ENCODE assay signal across 8 cellular contexts in the genomic region with DNA sequence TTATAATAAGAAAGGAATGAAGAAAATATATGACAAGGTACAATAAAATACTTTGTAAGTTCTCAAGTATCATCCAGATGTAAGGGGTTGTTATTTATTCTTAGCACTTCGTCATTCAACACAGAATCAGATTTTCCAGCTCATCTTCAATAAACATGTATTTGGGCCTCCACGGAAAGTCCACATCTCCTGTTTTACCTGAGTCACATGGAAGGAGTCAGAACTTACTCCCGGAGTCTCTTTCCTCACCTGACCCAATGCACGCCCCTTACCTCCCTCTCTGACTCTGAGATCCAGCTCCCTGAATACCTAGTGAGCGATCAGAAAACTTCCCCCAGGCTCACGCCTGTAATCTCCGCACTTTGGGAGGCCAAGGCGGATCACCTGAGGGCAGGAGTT. TPM values are rescaled to one million over a fixed set of nuclear protein-coding genes. Genes with fewer than 3 reads are reported as not detected.
DNase-seq lines count a peak whose midpoint lies in the region; ATAC-seq, FAIRE-seq and TF ChIP-seq lines count a peak whose summit lies in the region.

No MANE protein-coding gene starts in this region.

- DNase-seq in heart left ventricle (peak in 1 of 5 donors; percentile 20), cardiac septum (ENCODE audit: low spot score) (no peak), K562 (ENCODE audit: extremely low read depth in 1 of 4, low spot score in 3 of 4) (no peak), NCI-H2227 treated with DMSO at 0.1 percent for 48 hours (lab: John Stamatoyannopoulos, UW) (no peak)

- H3K79me2 ChIP-seq in K562 (ENCODE audit: control insufficient read depth, insufficient read depth, low read length), result peaks cover 3% of the 10 kb centered on the region; the same call in 1 of the 3 replicates

- TF ChIP-seq EP300 in K562 (IDR thresholded peaks at IDR 0.05; ENCODE audit: low read length), result no peak

- H3K27ac ChIP-seq in heart left ventricle, result peak overlapping the region; percentile 90 to 100 (median 98)
- peak overlapping the region; percentile 100; the same call in 2 of the 3 replicates for H3K27ac ChIP-seq in K562 (ENCODE audit: extremely low read depth, low read depth, low read length)
- H3K27ac ChIP-seq in mesodermal cell (ENCODE audit: low read depth, low read length, severe bottlenecking), result peak overlapping the region; percentile 100
- H3K27ac ChIP-seq in urinary bladder (ENCODE audit: low read depth), result peak overlapping the region; percentile 98

- no peaks in the 10 kb centered on the region for H3K9me1 ChIP-seq in K562 (ENCODE audit: control insufficient read depth, insufficient read depth, low read length)

- no peak for TF ChIP-seq RAD21 in K562 (CRISPR knock-in tag; conservative IDR thresholded peaks at IDR 0.05 in 1 of 2, IDR thresholded peaks at IDR 0.05 in 1 of 2)

- H3K4me3 ChIP-seq in heart left ventricle (peak overlapping the region; percentile 39 to 80 (median 66)), K562 (peak overlapping the region; percentile 53; the same call in 1 of the 2 replicates), mesodermal cell (ENCODE audit: extremely low read depth, insufficient read depth, low read length, poor library complexity, severe bottlenecking) (peak overlapping the region; percentile 59), urinary bladder (ENCODE audit: low read depth, low read length) (no peak overlapping the region)

- H4K20me1 ChIP-seq in K562 (replicated peaks; ENCODE audit: control insufficient read depth, insufficient read depth, low read length), result no peaks in the 10 kb centered on the region

- BruUV-seq in K562 (replicated peaks; lab: Mats Ljungman, UMichigan), result no TSS peak

- H3K4me1 ChIP-seq in heart left ventricle (peaks cover 0 to 53% (median 20%) of the 10 kb centered on the region in 12 donors), K562 (replicated peaks in 1 of 2; ENCODE audit: control insufficient read depth in 2 of 2, insufficient read depth in 2 of 2, low read length in 2 of 2) (peaks cover 28 to 41% of the 10 kb centered on the region in 2 experiments; a peak in 4 of 5 replicates), mesodermal cell (ENCODE audit: control insufficient read depth, insufficient read depth, low read length, poor library complexity, severe bottlenecking) (peaks cover 11% of the 10 kb centered on the region), urinary bladder (ENCODE audit: insufficient read depth) (no peaks in the 10 kb centered on the region)

- POLR2A ChIA-PET in K562 (lab: Yijun Ruan, JAX), result interaction anchor here (0.8 to 1.3 kb wide), 3 partner anchors 11 to 78 kb away, joined by 3 read pairs; no protein-coding TSS in a partner anchor

- ATAC-seq in heart left ventricle (no peak), K562 (no peak), HG03521 (IDR thresholded peaks at IDR 0.05; ENCODE audit: unreplicated experiment) (no peak), HG02798 (IDR thresholded peaks at IDR 0.05; ENCODE audit: poor library complexity, unreplicated experiment) (no peak)

- peak overlapping the region; percentile 15 to 97; a peak in 3 of 4 replicates for H3K9ac ChIP-seq in K562 (ENCODE audit: insufficient read depth in 1 of 2, low read depth in 2 of 2, low read length in 2 of 2)

- FAIRE-seq in K562 (lab: Jason Lieb, UNC), result peak; percentile 19

- H3K27me3 ChIP-seq in heart left ventricle (no peaks in the 10 kb centered on the region), K562 (ENCODE audit: control insufficient read depth in 2 of 2, insufficient read depth in 2 of 2, low read length in 2 of 2) (no peaks in the 10 kb centered on the region)

- in situ Hi-C loops in K562 (cut with MboI), result no loop called here

- intact Hi-C loops in heart left ventricle (cut with DNase I), result loop anchor here in 4 of 10 donors (2.0 to 10.0 kb wide), 6 partner anchors 34 to 381 kb away; partner anchors contain the start of genes UBE2Q1 (in 3 of the 4), CHRNB2 (in 1 of the 4), CKS1B (in 1 of the 4) and SHC1 (in 1 of the 4)
- intact Hi-C loops in cardiac septum (cut with DNase I), result loop anchor here (1.0 to 2.0 kb wide), 3 partner anchors 23 to 379 kb away; partner anchors contain the start of genes CKS1B, PYGO2 and UBE2Q1
- intact Hi-C loops in K562 (cut with micrococcal nuclease), result loop anchor here (2.0 to 5.0 kb wide), 3 partner anchors 53 to 379 kb away; partner anchors contain the start of gene UBE2Q1

- H3K36me3 ChIP-seq in heart left ventricle, result no peaks in the 10 kb centered on the region
- no peaks in the 10 kb centered on the region for H3K36me3 ChIP-seq in K562 (ENCODE audit: control insufficient read depth, insufficient read depth, low read length)
- no peaks in the 10 kb centered on the region for H3K36me3 ChIP-seq in mesodermal cell (ENCODE audit: control insufficient read depth, insufficient read depth, low read length)
- no peaks in the 10 kb centered on the region for H3K36me3 ChIP-seq in urinary bladder (ENCODE audit: insufficient read depth)

- no peaks in the 10 kb centered on the region for H3K9me3 ChIP-seq in heart left ventricle
- H3K9me3 ChIP-seq in K562 (replicated peaks; ENCODE audit: control insufficient read depth, insufficient read depth, low read depth, low read length), result no peaks in the 10 kb centered on the region
- no peaks in the 10 kb centered on the region for H3K9me3 ChIP-seq in mesodermal cell (ENCODE audit: control insufficient read depth, low read length)

- peak overlapping the region; percentile 100 for H2AFZ ChIP-seq in K562 (ENCODE audit: low read depth, low read length)

- no peak for TF ChIP-seq CTCF in heart left ventricle (IDR thresholded peaks at IDR 0.05)
- no peak for TF ChIP-seq CTCF in K562 (IDR thresholded peaks at IDR 0.05 in 2 of 3, conservative IDR thresholded peaks at IDR 0.05 in 1 of 3; ENCODE audit: insufficient read depth in 2 of 3, low read depth in 1 of 3, low read length in 3 of 3)

- peak overlapping the region; percentile 98 for H3K4me2 ChIP-seq in K562 (ENCODE audit: insufficient read depth, low read length)

- 73 to 78% (median 77%) methylated on average over 8 of the region's 8 CpGs for WGBS in heart left ventricle, 4 donors
- WGBS in K562 (ENCODE audit: insufficient coverage, low coverage, missing lambda C conversion rate), result 69% methylated on average over 7 of the region's 8 CpGs
- WGBS in mesodermal cell (ENCODE audit: insufficient coverage in 2 of 2), 2 experiments, result 94 to 96% methylated on average over 6 to 7 of the region's 8 CpGs
- 77% methylated on average over 8 of the region's 8 CpGs for WGBS in urinary bladder

- CTCF ChIA-PET in K562 (lab: Yijun Ruan, JAX; ENCODE audit: low intra/inter-chr PET ratio), result no interaction called here

- TF ChIP-seq POLR2A in heart left ventricle (IDR thresholded peaks at IDR 0.05) (no peak), K562 (conservative IDR thresholded peaks at IDR 0.05) (no peak)

RNA-seq across cellular contexts. Expression of gene PMVK, which starts 1.5 kb away (rescaled TPM):
- 10 to 100 TPM; 12.8 to 50.8 (median 37.5) TPM for total RNA-seq in heart left ventricle
- 10 to 100 TPM; 47.1 to 52.1 TPM for polyA plus RNA-seq in heart left ventricle
- 30.9 TPM for total RNA-seq in cardiac septum
- 0.67 and 3.0 TPM in 2 replicates for total RNA-seq in K562 (2011; cell fraction: chromatin; rRNA removed; ENCODE audit: low replicate concordance)
- total RNA-seq in K562 (2011; cell fraction: nucleolus; rRNA removed), result 3.2 and 5.5 TPM in 2 replicates
- total RNA-seq in K562 (2011; cell fraction: nucleoplasm; rRNA removed), result 2.6 and 3.1 TPM in 2 replicates
- total RNA-seq in K562 (2014; rRNA removed), result 6.3 and 6.5 TPM in 2 replicates
- 4.7 and 6.0 TPM in 2 replicates for total RNA-seq in K562 (2014; rRNA removed; fragmentation: Illumina TruSeq; extraction: Trizol)
- total RNA-seq in K562 (2015; rRNA removed; fragmentation: Illumina TruSeq; extraction: Trizol), result 9.4 and 9.9 TPM in 2 replicates
- total RNA-seq in K562 (2021), result 11.8 and 14.1 TPM in 2 replicates
- polyA plus RNA-seq in K562 (2011; rRNA removed), result 9.5 and 11.4 TPM in 2 replicates
- 10.1 and 13.2 TPM in 2 replicates for polyA plus RNA-seq in K562 (2011; cell fraction: cytosol; rRNA removed)
- 3.5 and 5.5 TPM in 2 replicates for polyA plus RNA-seq in K562 (2011; cell fraction: nucleus; rRNA removed)
- polyA plus RNA-seq in K562 (2012), result 23.3 and 24.8 TPM in 2 replicates
- 6.3 and 9.6 TPM in 2 replicates for polyA plus RNA-seq in K562 (2014; fragmentation: Illumina TruSeq; extraction: Trizol)
- polyA plus RNA-seq in K562 (2014; fragmentation: Nextera tagmentation; extraction: Ambion mirVana), result 1 to 10 TPM; 1.1 to 3.8 TPM
- 15.3 and 16.4 TPM in 2 replicates for polyA plus RNA-seq in K562 (2014; rRNA removed)
- polyA minus RNA-seq in K562 (2011; rRNA and poly(A)+ RNA removed), result 3.7 and 5.3 TPM in 2 replicates
- polyA minus RNA-seq in K562 (2011; cell fraction: cytosol; rRNA and poly(A)+ RNA removed), result 5.9 and 6.6 TPM in 2 replicates
- polyA minus RNA-seq in K562 (2011; cell fraction: nucleus; rRNA and poly(A)+ RNA removed), result 1.5 and 1.7 TPM in 2 replicates
- 16.2 TPM for polyA plus RNA-seq in mesodermal cell (2013, experiment 1 of 2)
- 13.7 TPM for polyA plus RNA-seq in mesodermal cell (2013, experiment 2 of 2)
- total RNA-seq in urinary bladder, result 6.8 TPM
- 47.1 TPM for polyA plus RNA-seq in urinary bladder

RNA-seq across cellular contexts. Expression of gene PBXIP1, which starts 17.9 kb away (rescaled TPM):
- total RNA-seq in heart left ventricle (10 to 100 TPM; 38.2 to 70.4 (median 51.7) TPM), cardiac septum (49.1 TPM), K562 (2014; rRNA removed) (8.2 and 10.2 TPM in 2 replicates), K562 (2014; rRNA removed; fragmentation: Illumina TruSeq; extraction: Trizol) (2.7 and 3.0 TPM in 2 replicates), K562 (2015; rRNA removed; fragmentation: Illumina TruSeq; extraction: Trizol) (4.9 and 5.1 TPM in 2 replicates), K562 (2021) (6.3 and 8.3 TPM in 2 replicates), urinary bladder (74.0 TPM)
- polyA plus RNA-seq in heart left ventricle (10 to 100 TPM; 36.9 to 38.2 TPM), K562 (2011; rRNA removed) (6.9 and 7.9 TPM in 2 replicates), K562 (2014; fragmentation: Illumina TruSeq; extraction: Trizol) (5.8 and 6.8 TPM in 2 replicates), K562 (2014; fragmentation: Nextera tagmentation; extraction: Ambion mirVana) (under 1 TPM; 0.13 to 0.22 TPM), K562 (2014; rRNA removed) (8.0 TPM in 2 replicates), urinary bladder (206 TPM)
- 10.0 and 21.8 TPM in 2 replicates for total RNA-seq in K562 (2011; cell fraction: chromatin; rRNA removed; ENCODE audit: low replicate concordance)
- total RNA-seq in K562 (2011; cell fraction: nucleolus; rRNA removed), result 12.2 and 13.8 TPM in 2 replicates
- total RNA-seq in K562 (2011; cell fraction: nucleoplasm; rRNA removed), result 14.2 and 19.3 TPM in 2 replicates
- 7.4 and 8.1 TPM in 2 replicates for polyA plus RNA-seq in K562 (2011; cell fraction: cytosol; rRNA removed)
- 14.0 and 19.5 TPM in 2 replicates for polyA plus RNA-seq in K562 (2011; cell fraction: nucleus; rRNA removed)
- 8.3 and 23.2 TPM in 2 replicates for polyA plus RNA-seq in K562 (2012)
- 3.3 and 4.3 TPM in 2 replicates for polyA minus RNA-seq in K562 (2011; rRNA and poly(A)+ RNA removed)
- 4.0 and 9.3 TPM in 2 replicates for polyA minus RNA-seq in K562 (2011; cell fraction: cytosol; rRNA and poly(A)+ RNA removed)
- polyA minus RNA-seq in K562 (2011; cell fraction: nucleus; rRNA and poly(A)+ RNA removed), result 2.8 and 3.6 TPM in 2 replicates
- polyA plus RNA-seq in mesodermal cell (2013, experiment 1 of 2), result 62.4 TPM
- polyA plus RNA-seq in mesodermal cell (2013, experiment 2 of 2), result 52.6 TPM

RNA-seq across cellular contexts. Expression of gene PYGO2, which starts 23.6 kb away (rescaled TPM):
- 10 to 100 TPM; 10.7 to 19.2 (median 16.3) TPM for total RNA-seq in heart left ventricle
- polyA plus RNA-seq in heart left ventricle, result 10 to 100 TPM in 1 of 2 donors, 1 to 10 TPM in 1; 9.7 to 18.0 TPM
- total RNA-seq in cardiac septum, result 16.9 TPM
- total RNA-seq in K562 (2011; cell fraction: chromatin; rRNA removed; ENCODE audit: low replicate concordance), result 24.1 and 50.9 TPM in 2 replicates
- total RNA-seq in K562 (2011; cell fraction: nucleolus; rRNA removed), result 40.4 and 41.1 TPM in 2 replicates
- 36.8 and 44.0 TPM in 2 replicates for total RNA-seq in K562 (2011; cell fraction: nucleoplasm; rRNA removed)
- 18.2 and 28.9 TPM in 2 replicates for total RNA-seq in K562 (2014; rRNA removed)
- 15.2 and 15.8 TPM in 2 replicates for total RNA-seq in K562 (2014; rRNA removed; fragmentation: Illumina TruSeq; extraction: Trizol)
- 17.7 and 18.1 TPM in 2 replicates for total RNA-seq in K562 (2015; rRNA removed; fragmentation: Illumina TruSeq; extraction: Trizol)
- total RNA-seq in K562 (2021), result 36.2 and 36.7 TPM in 2 replicates
- 23.5 and 28.3 TPM in 2 replicates for polyA plus RNA-seq in K562 (2011; rRNA removed)
- polyA plus RNA-seq in K562 (2011; cell fraction: cytosol; rRNA removed), result 26.2 and 37.5 TPM in 2 replicates
- polyA plus RNA-seq in K562 (2011; cell fraction: nucleus; rRNA removed), result 43.0 and 57.2 TPM in 2 replicates
- 25.4 and 27.4 TPM in 2 replicates for polyA plus RNA-seq in K562 (2012)
- 32.5 and 34.3 TPM in 2 replicates for polyA plus RNA-seq in K562 (2014; fragmentation: Illumina TruSeq; extraction: Trizol)
- polyA plus RNA-seq in K562 (2014; fragmentation: Nextera tagmentation; extraction: Ambion mirVana), result 1 to 10 TPM; 8.3 to 8.6 TPM
- polyA plus RNA-seq in K562 (2014; rRNA removed), result 24.6 and 28.1 TPM in 2 replicates
- polyA minus RNA-seq in K562 (2011; rRNA and poly(A)+ RNA removed), result 14.7 and 16.1 TPM in 2 replicates
- polyA minus RNA-seq in K562 (2011; cell fraction: cytosol; rRNA and poly(A)+ RNA removed), result 13.7 and 16.1 TPM in 2 replicates
- polyA minus RNA-seq in K562 (2011; cell fraction: nucleus; rRNA and poly(A)+ RNA removed), result 13.5 and 15.3 TPM in 2 replicates
- polyA plus RNA-seq in mesodermal cell (2013, experiment 1 of 2), result 24.8 TPM
- polyA plus RNA-seq in mesodermal cell (2013, experiment 2 of 2), result 21.1 TPM
- total RNA-seq in urinary bladder, result 10.8 TPM
- polyA plus RNA-seq in urinary bladder, result 29.2 TPM

RNA-seq across cellular contexts. Expression of gene SHC1, which starts 32.6 kb away (rescaled TPM):
- total RNA-seq in heart left ventricle (100 to 1,000 TPM in 1 of 9 donors, 10 to 100 TPM in 8; 38.8 to 115 (median 62.4) TPM), cardiac septum (70.5 TPM), K562 (2014; rRNA removed) (51.9 and 57.2 TPM in 2 replicates), K562 (2014; rRNA removed; fragmentation: Illumina TruSeq; extraction: Trizol) (34.1 and 35.4 TPM in 2 replicates), K562 (2015; rRNA removed; fragmentation: Illumina TruSeq; extraction: Trizol) (34.4 and 35.9 TPM in 2 replicates), K562 (2021) (66.4 and 68.4 TPM in 2 replicates), urinary bladder (61.2 TPM)
- polyA plus RNA-seq in heart left ventricle (10 to 100 TPM; 23.6 to 93.7 TPM), K562 (2011; rRNA removed) (64.8 and 81.2 TPM in 2 replicates), K562 (2014; fragmentation: Illumina TruSeq; extraction: Trizol) (93.7 and 113 TPM in 2 replicates), K562 (2014; fragmentation: Nextera tagmentation; extraction: Ambion mirVana) (1 to 10 TPM; 4.1 to 5.4 TPM), K562 (2014; rRNA removed) (57.7 and 58.0 TPM in 2 replicates), urinary bladder (110 TPM)
- total RNA-seq in K562 (2011; cell fraction: chromatin; rRNA removed; ENCODE audit: low replicate concordance), result 85.7 and 174 TPM in 2 replicates
- total RNA-seq in K562 (2011; cell fraction: nucleolus; rRNA removed), result 69.6 and 76.4 TPM in 2 replicates
- 94.4 and 106 TPM in 2 replicates for total RNA-seq in K562 (2011; cell fraction: nucleoplasm; rRNA removed)
- polyA plus RNA-seq in K562 (2011; cell fraction: cytosol; rRNA removed), result 63.5 and 90.8 TPM in 2 replicates
- 143 and 200 TPM in 2 replicates for polyA plus RNA-seq in K562 (2011; cell fraction: nucleus; rRNA removed)
- 57.8 and 71.5 TPM in 2 replicates for polyA plus RNA-seq in K562 (2012)
- 45.0 and 49.1 TPM in 2 replicates for polyA minus RNA-seq in K562 (2011; rRNA and poly(A)+ RNA removed)
- polyA minus RNA-seq in K562 (2011; cell fraction: cytosol; rRNA and poly(A)+ RNA removed), result 30.6 and 37.4 TPM in 2 replicates
- 22.3 and 27.7 TPM in 2 replicates for polyA minus RNA-seq in K562 (2011; cell fraction: nucleus; rRNA and poly(A)+ RNA removed)
- 288 TPM for polyA plus RNA-seq in mesodermal cell (2013, experiment 1 of 2)
- polyA plus RNA-seq in mesodermal cell (2013, experiment 2 of 2), result 227 TPM

RNA-seq across cellular contexts. Expression of gene CKS1B, which starts 36.5 kb away (rescaled TPM):
- 10 to 100 TPM; 11.0 to 30.0 (median 16.7) TPM for total RNA-seq in heart left ventricle
- polyA plus RNA-seq in heart left ventricle, result 10 to 100 TPM in 1 of 2 donors, 1 to 10 TPM in 1; 6.8 to 48.9 TPM
- total RNA-seq in cardiac septum, result 16.0 TPM
- total RNA-seq in K562 (2011; cell fraction: chromatin; rRNA removed; ENCODE audit: low replicate concordance), result 61.9 and 74.9 TPM in 2 replicates
- total RNA-seq in K562 (2011; cell fraction: nucleolus; rRNA removed), result 70.0 and 71.3 TPM in 2 replicates
- 120 and 182 TPM in 2 replicates for total RNA-seq in K562 (2011; cell fraction: nucleoplasm; rRNA removed)
- 215 and 262 TPM in 2 replicates for total RNA-seq in K562 (2014; rRNA removed)
- 364 and 410 TPM in 2 replicates for total RNA-seq in K562 (2014; rRNA removed; fragmentation: Illumina TruSeq; extraction: Trizol)
- total RNA-seq in K562 (2015; rRNA removed; fragmentation: Illumina TruSeq; extraction: Trizol), result 269 and 292 TPM in 2 replicates
- total RNA-seq in K562 (2021), result 256 and 270 TPM in 2 replicates
- 754 and 835 TPM in 2 replicates for polyA plus RNA-seq in K562 (2011; rRNA removed)
- polyA plus RNA-seq in K562 (2011; cell fraction: cytosol; rRNA removed), result 831 and 1,136 TPM in 2 replicates
- polyA plus RNA-seq in K562 (2011; cell fraction: nucleus; rRNA removed), result 223 and 387 TPM in 2 replicates
- 544 and 581 TPM in 2 replicates for polyA plus RNA-seq in K562 (2012)
- 611 and 624 TPM in 2 replicates for polyA plus RNA-seq in K562 (2014; fragmentation: Illumina TruSeq; extraction: Trizol)
- 1,000 to 10,000 TPM; 1,039 to 1,103 TPM for polyA plus RNA-seq in K562 (2014; fragmentation: Nextera tagmentation; extraction: Ambion mirVana)
- polyA plus RNA-seq in K562 (2014; rRNA removed), result 460 and 477 TPM in 2 replicates
- 383 and 393 TPM in 2 replicates for polyA minus RNA-seq in K562 (2011; rRNA and poly(A)+ RNA removed)
- 80.9 and 85.6 TPM in 2 replicates for polyA minus RNA-seq in K562 (2011; cell fraction: cytosol; rRNA and poly(A)+ RNA removed)
- polyA minus RNA-seq in K562 (2011; cell fraction: nucleus; rRNA and poly(A)+ RNA removed), result 24.2 and 63.2 TPM in 2 replicates
- 298 TPM for polyA plus RNA-seq in mesodermal cell (2013, experiment 1 of 2)
- polyA plus RNA-seq in mesodermal cell (2013, experiment 2 of 2), result 280 TPM
- total RNA-seq in urinary bladder, result 38.4 TPM
- 54.9 TPM for polyA plus RNA-seq in urinary bladder
